In genomic region chr22:30265851-30266444, GRCh38 we compare ENCODE assay signal across 8 cellular contexts. TPM values are rescaled to one million over a fixed set of nuclear protein-coding genes. Genes with fewer than 3 reads are reported as not detected.
DNase-seq lines count a peak whose midpoint lies in the region; ATAC-seq and TF ChIP-seq lines count a peak whose summit lies in the region.

No MANE protein-coding gene starts in this region.

- H3K4me1 ChIP-seq in right lobe of liver: no peaks in the 10 kb centered on the region

- no peak for TF ChIP-seq CTCF in right lobe of liver (IDR thresholded peaks at IDR 0.05)

- TF ChIP-seq POLR2A in right lobe of liver (IDR thresholded peaks at IDR 0.05): peak; percentile 46

- no peaks in the 10 kb centered on the region for H3K9me3 ChIP-seq in right lobe of liver

- H3K36me3 ChIP-seq in right lobe of liver: no peaks in the 10 kb centered on the region

- no peaks in the 10 kb centered on the region for H3K27me3 ChIP-seq in right lobe of liver

- peak overlapping the region; percentile 44 to 65 (median 59) for H3K27ac ChIP-seq in right lobe of liver

- peak overlapping the region; percentile 21 to 37 (median 27) for H3K4me3 ChIP-seq in right lobe of liver

- 57% methylated on average over 1 of the region's 24 CpGs for WGBS in right lobe of liver (ENCODE audit: insufficient coverage, low coverage, low lambda C conversion rate, missing lambda C conversion rate)

- DNase-seq in Daoy (ENCODE audit: low read depth) (peak; percentile 46), activated T-helper 1 cell treated with Interleukin-2 at 50 U/mL for 16 hours (ENCODE audit: low read depth) (peak; percentile 65), right lobe of liver (peak; percentile 75 to 83 (median 76)), mesenteric fat pad (ENCODE audit: low spot score) (no peak)
- peak; percentile 84 for DNase-seq in NK-92 treated with Interleukin-12 subunit alpha and Interleukin-12 subunit beta, amount 100 ng/mL, for 24 hours (lab: John Stamatoyannopoulos, UW)
- DNase-seq in stimulated activated CD8-positive, alpha-beta memory T cell treated with anti-CD3 and anti-CD28 coated beads, Interleukin-7, amount 100 ng/mL, for 4 hours (ENCODE audit: low read depth in 2 of 2): peak; percentile 83

- intact Hi-C loops in right lobe of liver (cut with DNase I): loop anchor here (5.0 to 10.0 kb wide), 2 partner anchors 116 to 119 kb away; partner anchors contain the start of gene RNF215 (in 1 of the 2)

- peak; percentile 61 for ATAC-seq in GM21723 (IDR thresholded peaks at IDR 0.05; ENCODE audit: unreplicated experiment)
- peak; percentile 40 to 55 (median 47) for ATAC-seq in right lobe of liver
- ATAC-seq in HG02938 (IDR thresholded peaks at IDR 0.05; ENCODE audit: unreplicated experiment): no peak

RNA-seq across cellular contexts. Expression of gene OSM, which starts 0.7 kb away (rescaled TPM):
- 0.06 TPM in 1 of 2 replicates, not detected in the other for total RNA-seq in Daoy (2014; rRNA removed; shearing (Covaris generic))
- total RNA-seq in right lobe of liver: under 1 TPM in 4 of 6 experiments, not detected in 2; 0.10 to 0.75 (median 0.19) TPM
- 8.0 TPM for total RNA-seq in mesenteric fat pad

RNA-seq across cellular contexts. Expression of gene LIF, which starts 19.4 kb away (rescaled TPM):
- 33.3 and 35.2 TPM in 2 replicates for total RNA-seq in Daoy (2014; rRNA removed; shearing (Covaris generic))
- 1 to 10 TPM in 3 of 6 experiments, under 1 TPM in 1, not detected in 2; 0.15 to 2.0 (median 1.6) TPM for total RNA-seq in right lobe of liver
- total RNA-seq in mesenteric fat pad: 34.8 TPM

RNA-seq across cellular contexts. Expression of gene CASTOR1, which starts 23.4 kb away (rescaled TPM):
- total RNA-seq in Daoy (2014; rRNA removed; shearing (Covaris generic)): 5.9 and 10.3 TPM in 2 replicates
- total RNA-seq in right lobe of liver: 1 to 10 TPM in 5 of 6 experiments, under 1 TPM in 1; 0.86 to 8.6 (median 4.0) TPM
- total RNA-seq in mesenteric fat pad: 11.6 TPM

Comparison
In these comparisons a context has a peak if more than half of its experiments do, and no peak if none do; other contexts are left out.
1. RNA of gene LIF, which starts 19.4 kb away (total RNA-seq): 33.3 to 35.2 TPM in Daoy and 34.8 TPM in mesenteric fat pad (single experiment); 0.15 to 2.0 TPM in right lobe of liver; every median in the first group is over 10 times any median in the second.